In genomic region chr17:72734611-72735010, GRCh38 we compare ENCODE assay signal across 19 cellular contexts.
"Had no signal": no experiment of that assay in that cellular context is flagged by ENCODE, and none has a peak within 500 bp of the region (broad histone marks: within the 10 kb centered on the region; RNA-seq: fewer than 3 reads in every experiment).

No MANE protein-coding gene starts in this region.

- H3K36me3 Mint-ChIP-seq: natural killer cell treated with Interleukin-12 subunit alpha and Interleukin-12 subunit beta and Interleukin-15 and Interleukin-18, amount 100 ng/mL, for 72 hours; neural progenitor cell had no signal

- H3K4me3 Mint-ChIP-seq: naive B cell; natural killer cell treated with Interleukin-12 subunit alpha and Interleukin-12 subunit beta and Interleukin-15 and Interleukin-18, amount 100 ng/mL, for 72 hours; neural progenitor cell; stimulated activated memory B cell treated with anti-CD40 and anti-IgM and Interleukin-4, amounts not matched to agents 10 μg/mL and 1 μg/mL and 100 μg/mL, for 72 hours; type B pancreatic cell had no signal

- ATAC-seq: left cardiac atrium; natural killer cell treated with Interleukin-12 subunit alpha and Interleukin-12 subunit beta and Interleukin-15 and Interleukin-18, amount 100 ng/mL, for 72 hours; right lobe of liver; stimulated activated memory B cell treated with anti-CD40 and anti-IgM and Interleukin-4, amounts not matched to agents 10 μg/mL and 1 μg/mL and 100 μg/mL, for 72 hours had no signal

- H3K27ac ChIP-seq: dorsolateral prefrontal cortex, left ventricle myocardium inferior, lower lobe of right lung, neural progenitor cell, ovary, right lobe of liver, testis, tibial artery had no signal

- DNase-seq: caudate nucleus; dorsolateral prefrontal cortex; effector CD4-positive, alpha-beta T cell; head of caudate nucleus; left cardiac atrium; left ventricle myocardium inferior; lower lobe of right lung; naive B cell; ovary; right lobe of liver; stimulated activated CD4-positive, alpha-beta T cell treated with anti-CD3 and anti-CD28 coated beads, Interleukin-4, amount 100 ng/mL, for 4 hours; stimulated activated naive CD8-positive, alpha-beta T cell treated with anti-CD3 and anti-CD28 coated beads, Interleukin-15, Interleukin-2, amounts not matched to agents 100 U/mL and 50 U/mL, for 24 hours; substantia nigra; testis; tibial artery had no signal

- H3K4me3 ChIP-seq: dorsolateral prefrontal cortex, left ventricle myocardium inferior, lower lobe of right lung, neural progenitor cell, ovary, right lobe of liver, testis, tibial artery had no signal

- H3K27me3 Mint-ChIP-seq: naive B cell; natural killer cell treated with Interleukin-12 subunit alpha and Interleukin-12 subunit beta and Interleukin-15 and Interleukin-18, amount 100 ng/mL, for 72 hours; stimulated activated memory B cell treated with anti-CD40 and anti-IgM and Interleukin-4, amounts not matched to agents 10 μg/mL and 1 μg/mL and 100 μg/mL, for 72 hours; type B pancreatic cell had no signal

- H3K4me1 Mint-ChIP-seq: neural progenitor cell had no signal

- H3K36me3 ChIP-seq: left ventricle myocardium inferior, neural progenitor cell, ovary, right lobe of liver had no signal

- H3K9me3 Mint-ChIP-seq: naive B cell; natural killer cell treated with Interleukin-12 subunit alpha and Interleukin-12 subunit beta and Interleukin-15 and Interleukin-18, amount 100 ng/mL, for 72 hours; neural progenitor cell; stimulated activated memory B cell treated with anti-CD40 and anti-IgM and Interleukin-4, amounts not matched to agents 10 μg/mL and 1 μg/mL and 100 μg/mL, for 72 hours; type B pancreatic cell had no signal

- H3K27ac Mint-ChIP-seq: naive B cell; natural killer cell treated with Interleukin-12 subunit alpha and Interleukin-12 subunit beta and Interleukin-15 and Interleukin-18, amount 100 ng/mL, for 72 hours; stimulated activated memory B cell treated with anti-CD40 and anti-IgM and Interleukin-4, amounts not matched to agents 10 μg/mL and 1 μg/mL and 100 μg/mL, for 72 hours; type B pancreatic cell had no signal

- H3K9me3 ChIP-seq: left ventricle myocardium inferior, lower lobe of right lung, ovary, right lobe of liver, testis, tibial artery had no signal

- H3K4me1 ChIP-seq: left ventricle myocardium inferior, lower lobe of right lung, neural progenitor cell, right lobe of liver, testis, tibial artery had no signal

- H3K27me3 ChIP-seq: dorsolateral prefrontal cortex, neural progenitor cell, ovary, right lobe of liver, testis, tibial artery had no signal
